26 cellular contexts compared by ENCODE assay signal in genomic region chr22:44305888-44306287, GRCh38. TPM values are rescaled to one million over a fixed set of nuclear protein-coding genes. Genes with fewer than 3 reads are reported as not detected.
DNase-seq lines count a peak whose midpoint lies in the region; ATAC-seq and TF ChIP-seq lines count a peak whose summit lies in the region.
"Had no signal": no experiment of that assay in that cellular context is flagged by ENCODE, and none has a peak within 500 bp of the region (broad histone marks: within the 10 kb centered on the region; RNA-seq: fewer than 3 reads in every experiment).

No MANE protein-coding gene starts in this region.

- H3K9me3 ChIP-seq in NT2/D1 (ENCODE audit: insufficient read depth, low read length), result no peaks in the 10 kb centered on the region
- no peaks in the 10 kb centered on the region for H3K9me3 ChIP-seq in sigmoid colon
- no peaks in the 10 kb centered on the region for H3K9me3 ChIP-seq in PC-9 (ENCODE audit: insufficient read depth, low read depth)
- H3K9me3 ChIP-seq in CD8-positive, alpha-beta T cell (ENCODE audit: low read length), result no peaks in the 10 kb centered on the region
- H3K9me3 ChIP-seq: esophagus squamous epithelium, pancreas, right lobe of liver had no signal

- POLR2A ChIA-PET in PC-9 (lab: Charles Lee; ENCODE audit: unreplicated experiment), result no interaction called here
- POLR2A ChIA-PET in CD8-positive, alpha-beta T cell (lab: Charles Lee), result no interaction called here

- intact Hi-C loops in sigmoid colon (cut with DNase I) (loop anchor here (5.0 to 10.0 kb wide), 3 partner anchors 161 to 219 kb away; partner anchors contain the start of gene RTL6), PC-9 (cut with micrococcal nuclease; ENCODE audit: unreplicated experiment) (no loop called here)
- intact Hi-C loops in CD8-positive, alpha-beta T cell (cut with DNase I, micrococcal nuclease), result no loop called here

- peaks cover 9% of the 10 kb centered on the region for H3K4me1 ChIP-seq in NT2/D1 (ENCODE audit: insufficient read depth, insufficient read length)
- peaks cover 0 to 74% (median 71%) of the 10 kb centered on the region in 4 donors for H3K4me1 ChIP-seq in sigmoid colon
- peaks cover 18% of the 10 kb centered on the region for H3K4me1 ChIP-seq in PC-9 (replicated peaks; ENCODE audit: insufficient read depth)
- H3K4me1 ChIP-seq in CD8-positive, alpha-beta T cell (ENCODE audit: insufficient read depth, low read length), result no peaks in the 10 kb centered on the region
- H3K4me1 ChIP-seq: pancreas, right lobe of liver had no signal

- H3K9ac ChIP-seq in NT2/D1 (ENCODE audit: insufficient read length, low read depth), result peak overlapping the region; percentile 8

- peak; percentile 26 for ATAC-seq in left lobe of liver
- ATAC-seq in CD8-positive, alpha-beta T cell, result no peak
- ATAC-seq: naive thymus-derived CD8-positive, alpha-beta T cell had no signal

- no peaks in the 10 kb centered on the region for H3K36me3 Mint-ChIP-seq in CD8-positive, alpha-beta T cell
- H3K36me3 Mint-ChIP-seq: memory B cell; naive thymus-derived CD8-positive, alpha-beta T cell had no signal

- no peak for TF ChIP-seq POLR2A in sigmoid colon (IDR thresholded peaks at IDR 0.05)

- H3K36me3 ChIP-seq in NT2/D1 (ENCODE audit: insufficient read depth, insufficient read length, low read length) (no peaks in the 10 kb centered on the region), sigmoid colon (no peaks in the 10 kb centered on the region), PC-9 (ENCODE audit: low read depth) (no peaks in the 10 kb centered on the region)
- no peaks in the 10 kb centered on the region for H3K36me3 ChIP-seq in CD8-positive, alpha-beta T cell (ENCODE audit: insufficient read depth, low read length)
- H3K36me3 ChIP-seq: esophagus squamous epithelium, pancreas, right lobe of liver, tibial nerve had no signal

- peaks cover 6% of the 10 kb centered on the region; the same call in 1 of the 2 replicates for H3F3A ChIP-seq in PC-9 (ENCODE audit: insufficient read depth, low read depth)

- H3K27me3 Mint-ChIP-seq in CD8-positive, alpha-beta T cell (ENCODE audit: low read depth), result no peaks in the 10 kb centered on the region
- H3K27me3 Mint-ChIP-seq: naive thymus-derived CD8-positive, alpha-beta T cell; stimulated activated naive CD8-positive, alpha-beta T cell treated with anti-CD3 and anti-CD28 coated beads, Interleukin-15, Interleukin-2, amounts not matched to agents 100 ng/mL and 50 ng/mL, for 24 hours had no signal

- peak; percentile 49 for DNase-seq in AG10803 (ENCODE audit: low read depth)
- no peak for DNase-seq in NT2/D1 (ENCODE audit: low read depth, low spot score)
- DNase-seq in left lobe of liver (ENCODE audit: low spot score), result no peak
- DNase-seq in sigmoid colon, result peak; percentile 90
- DNase-seq in PC-9, result no peak
- no peak for DNase-seq in CD8-positive, alpha-beta T cell
- no peak for DNase-seq in activated naive CD4-positive, alpha-beta T cell treated with Interleukin-2 at 50 U/mL for 16 hours
- DNase-seq in HuH-7.5 (ENCODE audit: low spot score), result no peak
- DNase-seq: activated CD8-positive, alpha-beta memory T cell treated with anti-CD3 and anti-CD28 coated beads for 24 hours; activated T-cell treated with anti-CD3 and anti-CD28 coated beads, Interleukin-2, amount 50 U/mL, for 1 hour; amygdala; Calu3; esophagus squamous epithelium; glutamatergic neuron; H9; Kasumi-1; naive thymus-derived CD8-positive, alpha-beta T cell; NCI-H1694 treated with DMSO at 0.1 percent for 48 hours; NCI-H524 treated with DMSO at 0.1 percent for 48 hours; right lobe of liver had no signal

- H4K20me1 ChIP-seq in PC-9 (ENCODE audit: insufficient read depth), result no peaks in the 10 kb centered on the region

- no peak overlapping the region for H3K4me3 Mint-ChIP-seq in CD8-positive, alpha-beta T cell
- H3K4me3 Mint-ChIP-seq: H9; memory B cell; naive thymus-derived CD8-positive, alpha-beta T cell; stimulated activated naive CD8-positive, alpha-beta T cell treated with anti-CD3 and anti-CD28 coated beads, Interleukin-15, Interleukin-2, amounts not matched to agents 100 ng/mL and 50 ng/mL, for 24 hours had no signal

- no peaks in the 10 kb centered on the region for H3K9me2 ChIP-seq in PC-9 (ENCODE audit: insufficient read depth)

- H3K4me2 ChIP-seq in PC-9, result no peak overlapping the region

- no peak overlapping the region for H2AFZ ChIP-seq in PC-9

- TF ChIP-seq EP300 in sigmoid colon (IDR thresholded peaks at IDR 0.05), result peak in 2 of 4 donors; percentile 37 to 54

- H3K27ac Mint-ChIP-seq in CD8-positive, alpha-beta T cell, result no peak overlapping the region
- H3K27ac Mint-ChIP-seq: memory B cell; stimulated activated naive CD8-positive, alpha-beta T cell treated with anti-CD3 and anti-CD28 coated beads, Interleukin-15, Interleukin-2, amounts not matched to agents 100 ng/mL and 50 ng/mL, for 24 hours had no signal

- TF ChIP-seq CTCF in AG10803 (conservative IDR thresholded peaks at IDR 0.05; ENCODE audit: low read length) (no peak), sigmoid colon (IDR thresholded peaks at IDR 0.05) (no peak), PC-9 (conservative IDR thresholded peaks at IDR 0.05) (no peak)
- no peak for TF ChIP-seq CTCF in CD8-positive, alpha-beta T cell (IDR thresholded peaks at IDR 0.05)

- CTCF ChIA-PET in PC-9 (lab: Charles Lee), result interaction anchor here (0.9 kb wide), 1 partner anchor 57 kb away, joined by 6 read pairs; no protein-coding TSS in a partner anchor
- CTCF ChIA-PET in CD8-positive, alpha-beta T cell (lab: Charles Lee), result no interaction called here

- H3K4me1 Mint-ChIP-seq in CD8-positive, alpha-beta T cell (ENCODE audit: low read depth), result no peaks in the 10 kb centered on the region

- WGBS in sigmoid colon, 2 donors, result 77 to 86% methylated on average over 10 of the region's 10 CpGs

- H3K79me2 ChIP-seq in PC-9 (ENCODE audit: low read depth), result no peaks in the 10 kb centered on the region

- no peaks in the 10 kb centered on the region for H3K27me3 ChIP-seq in NT2/D1 (ENCODE audit: insufficient read depth, insufficient read length)
- H3K27me3 ChIP-seq in sigmoid colon, result no peaks in the 10 kb centered on the region
- no peaks in the 10 kb centered on the region for H3K27me3 ChIP-seq in PC-9 (ENCODE audit: insufficient read depth, low read depth)
- no peaks in the 10 kb centered on the region for H3K27me3 ChIP-seq in CD8-positive, alpha-beta T cell (ENCODE audit: insufficient read depth, low read length)
- H3K27me3 ChIP-seq: pancreas, right lobe of liver, tibial nerve had no signal

- H3K9me3 Mint-ChIP-seq in CD8-positive, alpha-beta T cell, result no peaks in the 10 kb centered on the region
- H3K9me3 Mint-ChIP-seq: naive thymus-derived CD8-positive, alpha-beta T cell; stimulated activated naive CD8-positive, alpha-beta T cell treated with anti-CD3 and anti-CD28 coated beads, Interleukin-15, Interleukin-2, amounts not matched to agents 100 ng/mL and 50 ng/mL, for 24 hours had no signal

- H3K4me3 ChIP-seq in AG10803 (ENCODE audit: low read length) (no peak overlapping the region), NT2/D1 (ENCODE audit: insufficient read length, low read depth) (no peak overlapping the region), sigmoid colon (no peak overlapping the region), PC-9 (no peak overlapping the region)
- no peak overlapping the region for H3K4me3 ChIP-seq in CD8-positive, alpha-beta T cell (ENCODE audit: low read depth, low read length)
- H3K4me3 ChIP-seq: coronary artery, esophagus squamous epithelium, pancreas, right lobe of liver, tibial nerve had no signal

- H3K27ac ChIP-seq in sigmoid colon, result peak overlapping the region; percentile 79 to 98 (median 92)
- H3K27ac ChIP-seq in PC-9, result no peak overlapping the region
- no peak overlapping the region for H3K27ac ChIP-seq in CD8-positive, alpha-beta T cell (ENCODE audit: low read depth, low read length)
- H3K27ac ChIP-seq: coronary artery, pancreas, right lobe of liver had no signal

- no TSS peak for BruUV-seq in PC-9 (replicated peaks; lab: Mats Ljungman, UMichigan)

RNA-seq across cellular contexts. Expression of gene SHISAL1, which starts 6.9 kb away (rescaled TPM):
- total RNA-seq in left lobe of liver (0.10 TPM), sigmoid colon (10 to 100 TPM; 20.7 to 32.4 (median 24.1) TPM), PC-9 (2021) (0.94 and 1.2 TPM in 2 replicates)
- 1 to 10 TPM in 1 of 3 donors, under 1 TPM in 2; 0.23 to 1.3 (median 0.60) TPM for polyA plus RNA-seq in sigmoid colon
- not detected for total RNA-seq in CD8-positive, alpha-beta T cell
- total RNA-seq: Calu3; naive thymus-derived CD8-positive, alpha-beta T cell; T-helper 1 cell treated with Interleukin-12 subunit alpha and Interleukin-12 subunit beta and Interleukin-4 antibody, amounts not matched to agents 30 ng/mL and 1 ng/mL, for 36 hours had no signal
- polyA plus RNA-seq: naive thymus-derived CD8-positive, alpha-beta T cell had no signal

Comparison
In these comparisons a context has a peak if more than half of its experiments do, and no peak if none do; other contexts are left out.
1. DNase-seq: peak in AG10803 (single experiment) and sigmoid colon (single experiment); none in NT2/D1 (single experiment), left lobe of liver (single experiment), PC-9 (0 of 2), CD8-positive, alpha-beta T cell (0 of 7), activated naive CD4-positive, alpha-beta T cell treated with Interleukin-2 at 50 U/mL for 16 hours (single experiment) and HuH-7.5 (single experiment).
2. H3K27ac ChIP-seq: peak in sigmoid colon (4 of 4); none in PC-9 (single experiment) and CD8-positive, alpha-beta T cell (single experiment).